Comparison of ENCODE assay signal across 8 cellular contexts in the genomic region with DNA sequence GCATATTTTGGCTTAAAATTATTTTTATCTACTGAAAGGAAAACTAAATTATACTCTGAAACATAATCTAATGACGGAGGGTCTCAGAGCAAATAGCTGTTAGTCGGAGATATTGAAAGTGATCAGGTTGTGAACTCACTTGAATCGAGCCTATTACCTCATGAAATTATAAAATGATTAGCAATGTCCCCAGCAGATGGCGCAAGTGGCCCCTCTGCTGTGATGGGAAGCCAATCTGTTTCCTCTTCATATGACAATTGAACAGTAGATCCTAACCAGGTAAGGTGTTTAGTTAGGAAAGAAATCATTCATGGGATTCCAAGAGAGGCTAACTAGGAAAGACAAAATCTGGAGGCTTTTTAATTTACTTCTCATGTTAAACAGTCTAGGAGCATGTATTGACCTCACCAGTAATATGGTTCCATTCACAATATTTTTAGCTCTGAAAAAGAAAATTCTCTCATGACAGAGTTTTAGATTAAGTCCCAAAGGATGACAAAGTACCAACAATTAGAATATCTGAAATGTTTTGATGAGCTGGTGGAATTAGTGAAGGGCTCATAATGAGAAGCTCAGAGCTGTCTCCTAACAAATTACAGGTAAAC. TPM values are rescaled to one million over a fixed set of nuclear protein-coding genes. Genes with fewer than 3 reads are reported as not detected.
DNase-seq lines count a peak whose midpoint lies in the region; ATAC-seq and TF ChIP-seq lines count a peak whose summit lies in the region.

No MANE protein-coding gene starts in this region.

- H3K4me3 ChIP-seq in naive thymus-derived CD4-positive, alpha-beta T cell (ENCODE audit: low read length), result no peak overlapping the region

- no peaks in the 10 kb centered on the region for H3K9me3 ChIP-seq in naive thymus-derived CD4-positive, alpha-beta T cell (ENCODE audit: control insufficient read depth in 2 of 3, low read length in 3 of 3)

- DNase-seq in G401 (ENCODE audit: low spot score) (peak; percentile 82), OCI-M2 (lab: John Stamatoyannopoulos, UW; ENCODE audit: unreplicated experiment) (peak; percentile 19), activated T-cell treated with anti-CD3 and anti-CD28 coated beads for 1 hour (ENCODE audit: low read depth) (peak; percentile 77), erythroblast (lab: John Stamatoyannopoulos, UW) (peak; percentile 82 to 93)
- peak; percentile 42 to 79 (median 65) for DNase-seq in naive thymus-derived CD4-positive, alpha-beta T cell
- DNase-seq in stimulated activated CD8-positive, alpha-beta memory T cell treated with anti-CD3 and anti-CD28 coated beads, Interleukin-7, amount 100 ng/mL, for 48 hours (ENCODE audit: extremely low read depth in 1 of 2, low read depth in 1 of 2), result peak; percentile 21 to 48

- H3K4me3 Mint-ChIP-seq in naive thymus-derived CD4-positive, alpha-beta T cell, result no peak overlapping the region

- no peak overlapping the region for H3K27ac ChIP-seq in naive thymus-derived CD4-positive, alpha-beta T cell (ENCODE audit: low read depth, low read length)

- TF ChIP-seq EP300 in Ishikawa (IDR thresholded peaks at IDR 0.05; ENCODE audit: borderline replicate concordance), result no peak

- peaks cover 0 to 8% (median 0%) of the 10 kb centered on the region in 7 donors for H3K4me1 Mint-ChIP-seq in naive thymus-derived CD4-positive, alpha-beta T cell

- peak; percentile 83 for ATAC-seq in naive thymus-derived CD4-positive, alpha-beta T cell
- ATAC-seq in HG03025 (IDR thresholded peaks at IDR 0.05; ENCODE audit: low FRiP score, unreplicated experiment), result no peak

- in situ Hi-C loops in G401 (cut with HindIII; ENCODE audit: low sequenced_read_pairs), result no loop called here

- no peaks in the 10 kb centered on the region for H3K27me3 ChIP-seq in naive thymus-derived CD4-positive, alpha-beta T cell (ENCODE audit: control insufficient read depth in 2 of 2, insufficient read depth in 2 of 2, low read length in 2 of 2)

- H3K27ac Mint-ChIP-seq in naive thymus-derived CD4-positive, alpha-beta T cell, result no peak overlapping the region

- no peak for TF ChIP-seq POLR2A in erythroblast (IDR thresholded peaks at IDR 0.05; ENCODE audit: low read length)

- H3K27me3 Mint-ChIP-seq in naive thymus-derived CD4-positive, alpha-beta T cell, result peaks cover 0 to 6% (median 0%) of the 10 kb centered on the region in 5 donors

- no peaks in the 10 kb centered on the region for H3K4me1 ChIP-seq in naive thymus-derived CD4-positive, alpha-beta T cell (ENCODE audit: control insufficient read depth in 2 of 2, insufficient read depth in 2 of 2, low read length in 2 of 2)

- H3K36me3 Mint-ChIP-seq in naive thymus-derived CD4-positive, alpha-beta T cell, result no peaks in the 10 kb centered on the region

- TF ChIP-seq RAD21 in Ishikawa (IDR thresholded peaks at IDR 0.05; ENCODE audit: low read depth), result peak; percentile 97

- no peaks in the 10 kb centered on the region for H3K9me3 Mint-ChIP-seq in naive thymus-derived CD4-positive, alpha-beta T cell

- H3K36me3 ChIP-seq in naive thymus-derived CD4-positive, alpha-beta T cell (ENCODE audit: control insufficient read depth in 2 of 3, insufficient read depth in 3 of 3, low read length in 3 of 3), result no peaks in the 10 kb centered on the region

- POLR2A ChIA-PET in naive thymus-derived CD4-positive, alpha-beta T cell (lab: Charles Lee), result interaction anchor here (1.4 kb wide), 1 partner anchor 59 kb away, joined by 3 read pairs; no protein-coding TSS in a partner anchor

- CTCF ChIA-PET in naive thymus-derived CD4-positive, alpha-beta T cell (lab: Charles Lee), result interaction anchor here (0.5 to 6.3 kb wide), 13 partner anchors 9 to 474 kb away, joined by 3 to 162 read pairs (median 4); no protein-coding TSS in a partner anchor

- intact Hi-C loops in naive thymus-derived CD4-positive, alpha-beta T cell (cut with micrococcal nuclease), result loop anchor here (1.0 to 10.0 kb wide), 6 partner anchors 25 to 205 kb away; a partner anchor contains a TSS

TF ChIP-seq in Ishikawa, 13 proteins besides CTCF, POLR2A, EP300 and RAD21:
- TF ChIP-seq, protein P1, sequence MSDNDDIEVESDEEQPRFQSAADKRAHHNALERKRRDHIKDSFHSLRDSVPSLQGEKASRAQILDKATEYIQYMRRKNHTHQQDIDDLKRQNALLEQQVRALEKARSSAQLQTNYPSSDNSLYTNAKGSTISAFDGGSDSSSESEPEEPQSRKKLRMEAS (IDR thresholded peaks at IDR 0.05), result no peak
- TF ChIP-seq, protein P2, sequence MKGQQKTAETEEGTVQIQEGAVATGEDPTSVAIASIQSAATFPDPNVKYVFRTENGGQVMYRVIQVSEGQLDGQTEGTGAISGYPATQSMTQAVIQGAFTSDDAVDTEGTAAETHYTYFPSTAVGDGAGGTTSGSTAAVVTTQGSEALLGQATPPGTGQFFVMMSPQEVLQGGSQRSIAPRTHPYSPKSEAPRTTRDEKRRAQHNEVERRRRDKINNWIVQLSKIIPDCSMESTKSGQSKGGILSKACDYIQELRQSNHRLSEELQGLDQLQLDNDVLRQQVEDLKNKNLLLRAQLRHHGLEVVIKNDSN (IDR thresholded peaks at IDR 0.05), result no peak

RNA-seq across cellular contexts. Expression of a gene that starts 29.9 kb away (rescaled TPM):
- total RNA-seq in G401 (2014; rRNA removed; shearing (Covaris generic)), result 13.5 and 21.3 TPM in 2 replicates
- total RNA-seq in naive thymus-derived CD4-positive, alpha-beta T cell, result 10 to 100 TPM; 61.9 to 88.0 (median 86.2) TPM
- 10 to 100 TPM; 45.6 to 47.7 TPM for polyA plus RNA-seq in naive thymus-derived CD4-positive, alpha-beta T cell

RNA-seq across cellular contexts. Expression of a gene that starts 43.3 kb away (rescaled TPM):
- total RNA-seq in G401 (2014; rRNA removed; shearing (Covaris generic)), result 51.4 and 55.8 TPM in 2 replicates
- total RNA-seq in naive thymus-derived CD4-positive, alpha-beta T cell, result 10 to 100 TPM in 2 of 5 experiments, 1 to 10 TPM in 3; 4.9 to 27.8 (median 6.5) TPM
- 1 to 10 TPM; 7.8 to 8.9 TPM for polyA plus RNA-seq in naive thymus-derived CD4-positive, alpha-beta T cell

Comparison
In these comparisons a context has a peak if more than half of its experiments do, and no peak if none do; other contexts are left out.
1. DNase-seq: peak in every context shown above with its lines; median percentile 88 in erythroblast; 82 in G401; 77 in activated T-cell treated with anti-CD3 and anti-CD28 coated beads for 1 hour; 65 in naive thymus-derived CD4-positive, alpha-beta T cell; 34 in stimulated activated CD8-positive, alpha-beta memory T cell treated with anti-CD3 and anti-CD28 coated beads, Interleukin-7, amount 100 ng/mL, for 48 hours; 19 in OCI-M2.